Comparison of ENCODE assay signal across 8 cellular contexts in the genomic region with DNA sequence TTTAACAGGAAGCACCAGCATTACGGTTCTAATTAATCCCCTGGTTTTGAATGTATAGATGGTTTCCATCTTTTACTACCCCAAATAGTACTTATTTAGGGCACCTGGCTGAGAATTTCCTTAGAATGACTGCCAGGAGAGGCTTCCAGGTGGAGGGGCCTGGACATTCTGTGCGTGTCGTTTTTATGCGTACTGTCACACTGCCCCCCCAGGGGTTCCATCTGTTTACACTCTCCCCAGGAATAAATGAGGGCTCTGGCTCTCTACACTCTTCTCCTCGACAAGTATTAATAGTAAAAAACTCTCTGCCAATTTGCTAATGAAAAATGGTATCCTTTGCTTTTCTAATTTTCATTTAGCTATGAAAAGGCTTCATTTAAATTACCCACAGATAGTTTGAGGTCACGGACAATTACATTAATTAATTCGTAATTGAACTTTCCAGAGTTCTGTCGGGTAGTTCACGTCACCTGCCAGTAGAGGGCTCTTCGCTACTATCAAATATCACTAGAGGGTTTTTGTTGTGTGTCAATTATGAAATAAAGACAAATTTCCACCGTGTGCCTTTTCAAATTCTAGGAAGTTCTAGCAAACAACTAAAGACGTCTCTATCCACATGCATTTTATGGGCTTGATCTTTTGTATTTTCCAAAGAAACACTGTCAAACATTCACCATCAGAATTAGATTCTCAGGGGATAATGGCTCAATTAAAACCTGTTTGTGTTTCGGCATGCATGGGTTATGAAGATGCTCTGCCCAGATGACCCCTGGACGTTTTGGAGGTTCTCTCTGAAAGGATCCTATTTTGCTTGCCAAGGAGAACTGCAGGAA.
DNase-seq lines count a peak whose midpoint lies in the region; ATAC-seq and TF ChIP-seq lines count a peak whose summit lies in the region.

No MANE protein-coding gene starts in this region.

- no peak overlapping the region for H3K18ac ChIP-seq in neuronal stem cell (ENCODE audit: low read length)

- H3K36me3 ChIP-seq in RWPE2 (ENCODE audit: low read depth), result no peaks in the 10 kb centered on the region
- no peaks in the 10 kb centered on the region for H3K36me3 ChIP-seq in neuronal stem cell (replicated peaks in 1 of 2; ENCODE audit: control insufficient read depth in 2 of 2, insufficient read depth in 2 of 2, low read length in 2 of 2)

- H2AFZ ChIP-seq in neuronal stem cell (ENCODE audit: low read length), result no peak overlapping the region

- no peak overlapping the region for H2BK5ac ChIP-seq in neuronal stem cell (ENCODE audit: low read length)

- TF ChIP-seq CTCF in HL-60 (IDR thresholded peaks at IDR 0.05; ENCODE audit: insufficient read depth, low read length) (peak; percentile 58), RWPE2 (IDR thresholded peaks at IDR 0.05; ENCODE audit: poor library complexity, severe bottlenecking) (peak; percentile 87)

- WGBS in neuronal stem cell (ENCODE audit: extremely low coverage in 2 of 2, insufficient read length in 2 of 2, insufficient replicate concordance in 1 of 2), 2 donors, result no CpG with 5 or more reads among the region's 14 CpGs

- peak; percentile 64 for DNase-seq in DMS53 (lab: John Stamatoyannopoulos, UW)
- no peak for DNase-seq in HL-60 (ENCODE audit: low read depth in 1 of 2, low spot score in 1 of 2)
- DNase-seq in RWPE2 (ENCODE audit: low spot score), result no peak
- DNase-seq in epidermal melanocyte (ENCODE audit: insufficient read length, low spot score), result peak; percentile 40
- DNase-seq in neuronal stem cell (ENCODE audit: low spot score), result peak; percentile 27
- no peak for DNase-seq in left colon

- intact Hi-C loops in left colon (cut with DNase I, micrococcal nuclease), result loop anchor here (5.0 to 10.0 kb wide), 3 partner anchors 212 to 719 kb away; partner anchors contain the start of gene ACKR3 (in 1 of the 2)

- no peak overlapping the region for H3K14ac ChIP-seq in neuronal stem cell (ENCODE audit: low read length)

- H3K9me3 ChIP-seq in RWPE2 (ENCODE audit: severe bottlenecking) (no peaks in the 10 kb centered on the region), neuronal stem cell (replicated peaks in 1 of 2; ENCODE audit: control insufficient read depth in 2 of 2, insufficient read depth in 1 of 2, low read depth in 1 of 2, low read length in 2 of 2) (peaks cover 0 to 2% of the 10 kb centered on the region in 2 donors)

- H3K79me1 ChIP-seq in neuronal stem cell (ENCODE audit: low read depth, low read length), result no peaks in the 10 kb centered on the region

- H4K91ac ChIP-seq in neuronal stem cell (ENCODE audit: low read depth, low read length, poor library complexity), result no peak overlapping the region

- no peak overlapping the region for H2BK12ac ChIP-seq in neuronal stem cell (ENCODE audit: low read length)

- no peak overlapping the region for H4K8ac ChIP-seq in neuronal stem cell (ENCODE audit: low read depth, low read length)

- no peak for ATAC-seq in RWPE2 (ENCODE audit: low read depth)
- no peak for ATAC-seq in HG03354 (IDR thresholded peaks at IDR 0.05; ENCODE audit: poor library complexity, severe bottlenecking, unreplicated experiment)
- no peak for ATAC-seq in GM18909 (IDR thresholded peaks at IDR 0.05; ENCODE audit: poor library complexity, unreplicated experiment)
- no peak for ATAC-seq in left colon

- H2BK15ac ChIP-seq in neuronal stem cell (ENCODE audit: low read length), result no peak overlapping the region

- H3K4me2 ChIP-seq in neuronal stem cell (ENCODE audit: insufficient read depth, low read length, poor library complexity, severe bottlenecking), result no peak overlapping the region

- H2BK120ac ChIP-seq in neuronal stem cell (ENCODE audit: low read depth, low read length), result no peak overlapping the region

- H3K27me3 ChIP-seq in HL-60 (ENCODE audit: insufficient read depth, poor library complexity, severe bottlenecking), result no peaks in the 10 kb centered on the region
- no peaks in the 10 kb centered on the region for H3K27me3 ChIP-seq in RWPE2 (ENCODE audit: insufficient read depth, poor library complexity, severe bottlenecking)
- peaks cover 0 to 2% (median 0%) of the 10 kb centered on the region in 3 experiments for H3K27me3 ChIP-seq in neuronal stem cell (ENCODE audit: control insufficient read depth in 3 of 3, insufficient read depth in 3 of 3, low read depth in 1 of 3, low read length in 3 of 3)

- H3K27ac ChIP-seq in HL-60 (replicated peaks) (no peak overlapping the region), RWPE2 (ENCODE audit: poor library complexity, severe bottlenecking) (no peak overlapping the region), neuronal stem cell (replicated peaks; ENCODE audit: low read length) (no peak overlapping the region)

- H3K4me3 ChIP-seq in HL-60 (replicated peaks; ENCODE audit: insufficient read depth, low read length) (no peak overlapping the region), RWPE2 (ENCODE audit: severe bottlenecking) (no peak overlapping the region), neuronal stem cell (ENCODE audit: low read length in 2 of 2) (no peak overlapping the region)

- H3K4ac ChIP-seq in neuronal stem cell (ENCODE audit: low read length), result no peak overlapping the region

- H3K4me1 ChIP-seq in RWPE2 (ENCODE audit: insufficient read depth, poor library complexity, severe bottlenecking) (no peaks in the 10 kb centered on the region), neuronal stem cell (ENCODE audit: control insufficient read depth in 2 of 2, insufficient read depth in 1 of 2, low read depth in 1 of 2, low read length in 2 of 2) (peaks cover 3% of the 10 kb centered on the region in 2 donors)

- no peak overlapping the region for H3K9ac ChIP-seq in neuronal stem cell (ENCODE audit: low read depth, low read length, poor library complexity)

- no peak overlapping the region for H3K23ac ChIP-seq in neuronal stem cell (ENCODE audit: low read depth, low read length, poor library complexity)

- H2AK5ac ChIP-seq in neuronal stem cell (ENCODE audit: low read depth, low read length), result no peak overlapping the region

Comparison
In these comparisons a context has a peak if more than half of its experiments do, and no peak if none do; other contexts are left out.
1. DNase-seq: peak in DMS53 (single experiment), epidermal melanocyte (single experiment) and neuronal stem cell (single experiment); none in HL-60 (0 of 2), RWPE2 (single experiment) and left colon (0 of 2).